Comparison of ENCODE assay signal across 25 cellular contexts in genomic region chr14:101772770-101773169, GRCh38. TPM values are rescaled to one million over a fixed set of nuclear protein-coding genes. Genes with fewer than 3 reads are reported as not detected.
DNase-seq lines count a peak whose midpoint lies in the region; ATAC-seq and TF ChIP-seq lines count a peak whose summit lies in the region.
"Had no signal": no experiment of that assay in that cellular context is flagged by ENCODE, and none has a peak within 500 bp of the region (broad histone marks: within the 10 kb centered on the region; RNA-seq: fewer than 3 reads in every experiment).

No MANE protein-coding gene starts in this region.

- H3K27me3 ChIP-seq in vagina (no peaks in the 10 kb centered on the region), HAP-1 (ENCODE audit: low read depth) (no peaks in the 10 kb centered on the region)
- H3K27me3 ChIP-seq: thyroid gland had no signal

- H3K36me3 Mint-ChIP-seq in immature natural killer cell, result peaks cover 4 to 8% (median 7%) of the 10 kb centered on the region in 3 donors

- H3K4me3 Mint-ChIP-seq in immature natural killer cell, result no peak overlapping the region
- H3K4me3 Mint-ChIP-seq: activated CD8-positive, alpha-beta T cell treated with anti-CD3 and anti-CD28 coated beads for 36 hours; activated naive CD4-positive, alpha-beta T cell treated with anti-CD3 and anti-CD28 coated beads, Interleukin-2, amount 10 ng/mL, durations not matched to agents 7 days and 5 days; CD8-positive, alpha-beta T cell had no signal

- H3K4me3 ChIP-seq in vagina (no peak overlapping the region), HAP-1 (no peak overlapping the region)
- H3K4me3 ChIP-seq: lung, smooth muscle cell, thyroid gland had no signal

- H3K36me3 ChIP-seq in vagina (no peaks in the 10 kb centered on the region), HAP-1 (replicated peaks) (no peaks in the 10 kb centered on the region)
- H3K36me3 ChIP-seq: thyroid gland had no signal

- H3K27ac ChIP-seq in vagina, result no peak overlapping the region
- H3K27ac ChIP-seq: epithelial cell of prostate, thyroid gland had no signal

- ATAC-seq in GM21423 (IDR thresholded peaks at IDR 0.05; ENCODE audit: unreplicated experiment), result no peak
- ATAC-seq in GM21528 (IDR thresholded peaks at IDR 0.05; ENCODE audit: low FRiP score, unreplicated experiment), result no peak
- ATAC-seq: activated CD8-positive, alpha-beta T cell treated with anti-CD3 and anti-CD28 coated beads for 36 hours; CD8-positive, alpha-beta T cell had no signal

- H3K9me3 Mint-ChIP-seq in immature natural killer cell, result no peaks in the 10 kb centered on the region
- H3K9me3 Mint-ChIP-seq: activated CD8-positive, alpha-beta T cell treated with anti-CD3 and anti-CD28 coated beads for 36 hours; activated naive CD4-positive, alpha-beta T cell treated with anti-CD3 and anti-CD28 coated beads, Interleukin-2, amount 10 ng/mL, durations not matched to agents 7 days and 5 days; CD8-positive, alpha-beta T cell had no signal

- TF ChIP-seq POLR2A in vagina (IDR thresholded peaks at IDR 0.05), result no peak

- peaks cover 51 to 79% of the 10 kb centered on the region in 2 donors for H3K4me1 Mint-ChIP-seq in immature natural killer cell

- peaks cover 3 to 5% (median 5%) of the 10 kb centered on the region in 3 donors for H3K27me3 Mint-ChIP-seq in immature natural killer cell (ENCODE audit: low read depth in 3 of 3)
- H3K27me3 Mint-ChIP-seq: activated CD8-positive, alpha-beta T cell treated with anti-CD3 and anti-CD28 coated beads for 36 hours; activated naive CD4-positive, alpha-beta T cell treated with anti-CD3 and anti-CD28 coated beads, Interleukin-2, amount 10 ng/mL, durations not matched to agents 7 days and 5 days had no signal

- intact Hi-C loops in vagina (cut with DNase I), result no loop called here

- H3K27ac Mint-ChIP-seq in immature natural killer cell, result peak overlapping the region in 4 of 6 donors; percentile 22 to 84 (median 52)
- H3K27ac Mint-ChIP-seq: activated CD8-positive, alpha-beta T cell treated with anti-CD3 and anti-CD28 coated beads for 36 hours; activated naive CD4-positive, alpha-beta T cell treated with anti-CD3 and anti-CD28 coated beads, Interleukin-2, amount 10 ng/mL, durations not matched to agents 7 days and 5 days; CD8-positive, alpha-beta T cell had no signal

- H3K9me3 ChIP-seq in vagina (no peaks in the 10 kb centered on the region), HAP-1 (no peaks in the 10 kb centered on the region)
- H3K9me3 ChIP-seq: thyroid gland had no signal

- in situ Hi-C loops in Caki2 (cut with HindIII; ENCODE audit: low pct_unique_long_range_greater_than_20kb, low sequenced_read_pairs), result no loop called here
- in situ Hi-C loops in SK-MEL-5 (cut with HindIII; ENCODE audit: low pct_unique_long_range_greater_than_20kb, low sequenced_read_pairs), result no loop called here
- in situ Hi-C loops in HAP-1 (cut with MboI; ENCODE audit: low sequenced_read_pairs), result no loop called here

- TF ChIP-seq CTCF in vagina (IDR thresholded peaks at IDR 0.05), result no peak

- DNase-seq in Caki2 (ENCODE audit: low read depth) (peak; percentile 3), EL (peak; percentile 30), SK-MEL-5 (ENCODE audit: low read depth, low spot score) (peak; percentile 28), immature natural killer cell (no peak), vagina (ENCODE audit: extremely low spot score in 2 of 2) (no peak), HAP-1 (ENCODE audit: low spot score in 2 of 2) (no peak)
- DNase-seq: activated CD4-positive, CD25-positive, alpha-beta regulatory T cell treated with anti-CD3 and anti-CD28 coated beads, Interleukin-2, amount 50 U/mL, for 72 hours; activated CD8-positive, alpha-beta T cell treated with anti-CD3 and anti-CD28 coated beads for 36 hours; activated naive CD4-positive, alpha-beta T cell treated with anti-CD3 and anti-CD28 coated beads, Interleukin-2, amount 10 ng/mL, durations not matched to agents 7 days and 5 days; activated T-cell treated with anti-CD3 and anti-CD28 coated beads, Interleukin-2, amount 50 U/mL, for 1 hour; amygdala; CD8-positive, alpha-beta T cell; H7; islet precursor cell; KBM-7; NCI-H1694; NCI-H69; stimulated activated naive CD4-positive, alpha-beta T cell; SW 1271; thyroid gland had no signal

- H3K4me1 ChIP-seq in vagina (no peaks in the 10 kb centered on the region), HAP-1 (no peaks in the 10 kb centered on the region)
- H3K4me1 ChIP-seq: thyroid gland had no signal

RNA-seq across cellular contexts. Expression of gene PPP2R5C, which starts 11.3 kb away (rescaled TPM):
- total RNA-seq in Caki2 (2014; rRNA removed; shearing (Covaris generic); ENCODE audit: low replicate concordance), result 63.8 and 73.8 TPM in 2 replicates
- 216 and 235 TPM in 2 replicates for total RNA-seq in SK-MEL-5 (2014; rRNA removed; shearing (Covaris generic))
- polyA plus RNA-seq in SK-MEL-5 (2015; cell fraction: cytosol; rRNA removed), result 130 and 163 TPM in 2 replicates
- polyA plus RNA-seq in SK-MEL-5 (2015; cell fraction: nucleus; rRNA removed), result 118 and 121 TPM in 2 replicates
- 100 to 1,000 TPM; 214 to 250 (median 236) TPM for polyA plus RNA-seq in immature natural killer cell
- total RNA-seq in vagina, result 88.1 TPM

Comparison
In these comparisons a context has a peak if more than half of its experiments do, and no peak if none do; other contexts are left out.
1. DNase-seq: peak in Caki2 (single experiment), EL (single experiment) and SK-MEL-5 (single experiment); none in immature natural killer cell (0 of 3), vagina (0 of 2) and HAP-1 (0 of 2).